18 cellular contexts compared by ENCODE assay signal in the genomic region with DNA sequence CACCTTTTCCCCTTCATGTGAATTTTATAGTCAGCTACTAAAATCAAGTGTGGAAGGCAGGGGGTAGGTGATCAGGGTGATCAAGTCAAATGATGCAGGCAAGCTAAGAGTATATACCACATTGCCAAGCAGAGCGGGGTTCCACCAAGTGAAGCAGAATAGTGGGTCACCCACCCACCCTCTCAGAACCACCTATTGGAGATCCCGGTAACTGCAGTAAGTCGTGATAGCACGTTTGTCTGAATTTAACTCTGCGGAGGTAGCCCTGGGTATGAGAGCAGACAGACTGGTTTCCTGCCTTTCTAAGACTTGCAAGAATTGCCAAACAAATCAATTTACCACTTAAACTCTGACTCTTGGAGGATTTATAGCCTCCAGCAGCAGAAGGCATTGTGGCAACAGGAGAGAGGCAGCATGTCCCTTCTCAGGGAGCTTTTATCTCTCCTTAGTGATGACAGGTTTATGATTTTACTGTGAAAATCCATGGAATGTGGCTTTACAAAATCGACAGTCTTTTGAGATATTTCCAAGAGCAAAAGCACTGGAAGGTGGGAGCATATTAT.
DNase-seq lines count a peak whose midpoint lies in the region; ATAC-seq, FAIRE-seq and TF ChIP-seq lines count a peak whose summit lies in the region.
"Had no signal": no experiment of that assay in that cellular context is flagged by ENCODE, and none has a peak within 500 bp of the region (broad histone marks: within the 10 kb centered on the region; RNA-seq: fewer than 3 reads in every experiment).

No MANE protein-coding gene starts in this region.

- H3K9ac ChIP-seq in H1 (replicated peaks in 1 of 4; ENCODE audit: extremely low read depth in 1 of 4, low read depth in 3 of 4, low read length in 3 of 4) (no peak overlapping the region), Karpas-422 (ENCODE audit: low read length) (no peak overlapping the region)

- TF ChIP-seq CTCF in HEK293 (tag by site-specific recombination; IDR thresholded peaks at IDR 0.05) (no peak), H1 (IDR thresholded peaks at IDR 0.05; ENCODE audit: control extremely low read depth in 1 of 3, insufficient read depth in 1 of 3, low read depth in 1 of 3, low read length in 3 of 3) (peak in 2 of 3 experiments; percentile 26 to 39; a peak in 2 of 4 replicates), mesothelial cell of epicardium (IDR thresholded peaks at IDR 0.05; ENCODE audit: unreplicated experiment) (no peak)

- H3K27me3 Mint-ChIP-seq in mesothelial cell of epicardium (ENCODE audit: low read depth), result peaks cover 17% of the 10 kb centered on the region

- H3K27ac Mint-ChIP-seq in mesothelial cell of epicardium, result peak overlapping the region; percentile 41

- no peak overlapping the region for H2BK15ac ChIP-seq in H1 (ENCODE audit: low read length)

- no peak overlapping the region for H2BK20ac ChIP-seq in H1 (ENCODE audit: low read length)

- no peak overlapping the region for H3K23ac ChIP-seq in H1 (ENCODE audit: insufficient read length)

- H3K4me1 ChIP-seq in HEK293 (ENCODE audit: control insufficient read depth, insufficient read depth, low read length), result peaks cover 12% of the 10 kb centered on the region
- H3K4me1 ChIP-seq in H1 (replicated peaks in 1 of 4; ENCODE audit: control insufficient read depth in 3 of 4, insufficient read depth in 4 of 4, low read length in 3 of 4), result peaks cover 0 to 5% (median 0%) of the 10 kb centered on the region in 4 experiments; a peak in 1 of 7 replicates
- H3K4me1 ChIP-seq in Karpas-422 (ENCODE audit: low read length), result no peaks in the 10 kb centered on the region

- H3K14ac ChIP-seq in H1 (ENCODE audit: insufficient read length), result no peak overlapping the region

- H4K20me1 ChIP-seq in H1 (replicated peaks in 1 of 2; ENCODE audit: control insufficient read depth in 1 of 2, insufficient read depth in 2 of 2, low read length in 2 of 2) (no peaks in the 10 kb centered on the region), Karpas-422 (ENCODE audit: insufficient read depth, low read depth, low read length) (no peaks in the 10 kb centered on the region)

- no peaks in the 10 kb centered on the region for H3K23me2 ChIP-seq in H1 (ENCODE audit: low read depth, low read length)

- no peak overlapping the region for H3K27ac ChIP-seq in HEK293 (ENCODE audit: extremely low read depth, low read depth, low read length)
- H3K27ac ChIP-seq in H1 (ENCODE audit: low read depth, low read length), result no peak overlapping the region
- no peak overlapping the region for H3K27ac ChIP-seq in Karpas-422 (ENCODE audit: low read length)
- H3K27ac ChIP-seq: C4-2B had no signal

- H2BK12ac ChIP-seq in H1 (ENCODE audit: low read depth, low read length), result no peak overlapping the region

- peaks cover 43% of the 10 kb centered on the region for H3K4me1 Mint-ChIP-seq in mesothelial cell of epicardium

- no peaks in the 10 kb centered on the region for H3K9me3 ChIP-seq in HEK293 (ENCODE audit: control insufficient read depth, insufficient read depth, low read depth, low read length)
- H3K9me3 ChIP-seq in H1 (ENCODE audit: insufficient read depth in 2 of 2, low read depth in 1 of 2, low read length in 1 of 2), result no peaks in the 10 kb centered on the region
- no peaks in the 10 kb centered on the region for H3K9me3 ChIP-seq in Karpas-422 (ENCODE audit: low read length)

- CTCF ChIA-PET in HEK293 (lab: Yijun Ruan, JAX), result interaction anchor here (0.6 to 2.8 kb wide), 4 partner anchors 14 to 584 kb away, joined by 3 to 10 read pairs (median 6); no protein-coding TSS in a partner anchor
- CTCF ChIA-PET in H1 (lab: Charles Lee; ENCODE audit: partially characterized antibody), result interaction anchor here (0.7 to 6.4 kb wide), 13 partner anchors 10 to 544 kb away, joined by 3 to 71 read pairs (median 4); no protein-coding TSS in a partner anchor

- H4K5ac ChIP-seq in H1 (ENCODE audit: insufficient read length, low read depth, low read length), result no peak overlapping the region

- no peak for ATAC-seq in GM18909 (IDR thresholded peaks at IDR 0.05; ENCODE audit: poor library complexity, unreplicated experiment)
- ATAC-seq: HCT116 had no signal

- no peak for TF ChIP-seq EP300 in H1 (IDR thresholded peaks at IDR 0.05; ENCODE audit: borderline replicate concordance in 1 of 2, low read depth in 2 of 2, low read length in 2 of 2)

- POLR2A ChIA-PET in HEK293 (lab: Yijun Ruan, JAX), result no interaction called here
- POLR2A ChIA-PET in H1 (lab: Charles Lee; ENCODE audit: partially characterized antibody), result interaction anchor here (1.2 kb wide), 1 partner anchor 11 kb away, joined by 3 read pairs; no protein-coding TSS in a partner anchor

- H3K4me2 ChIP-seq in H1 (ENCODE audit: insufficient read depth in 1 of 2, low read depth in 2 of 2, low read length in 2 of 2), result no peak overlapping the region
- H3K4me2 ChIP-seq in Karpas-422 (ENCODE audit: low read depth, low read length, poor library complexity, severe bottlenecking), result no peak overlapping the region

- no peaks in the 10 kb centered on the region for H3K79me1 ChIP-seq in H1 (ENCODE audit: low read depth, low read length)

- H3K79me2 ChIP-seq in H1 (ENCODE audit: control insufficient read depth in 1 of 2, insufficient read depth in 2 of 2, low read length in 2 of 2) (no peaks in the 10 kb centered on the region), Karpas-422 (ENCODE audit: low read length) (no peaks in the 10 kb centered on the region)

- no peaks in the 10 kb centered on the region for H3K9me2 ChIP-seq in Karpas-422 (replicated peaks; ENCODE audit: insufficient read depth, low read length)

- H3K36me3 ChIP-seq in HEK293 (ENCODE audit: control insufficient read depth in 2 of 2, insufficient read depth in 1 of 2, low read length in 2 of 2) (peaks cover 0 to 2% of the 10 kb centered on the region in 2 experiments; a peak in 1 of 3 replicates), H1 (ENCODE audit: control insufficient read depth in 2 of 4, insufficient read depth in 4 of 4, low read length in 3 of 4) (no peaks in the 10 kb centered on the region), Karpas-422 (ENCODE audit: insufficient read depth, low read length) (no peaks in the 10 kb centered on the region)

- no peak overlapping the region for H3K56ac ChIP-seq in H1 (replicated peaks; ENCODE audit: insufficient read length, low read depth, low read length)

- peak; percentile 58 for FAIRE-seq in H1 (lab: Jason Lieb, UNC)
- FAIRE-seq: A204.1, GM19239 had no signal

- H3K4me3 ChIP-seq in HEK293 (ENCODE audit: low read depth, low read length) (no peak overlapping the region), H1 (ENCODE audit: extremely low read depth in 1 of 4, insufficient read depth in 2 of 4, low read depth in 3 of 4, low read length in 4 of 4) (no peak overlapping the region), Karpas-422 (ENCODE audit: low read length) (no peak overlapping the region)

- WGBS in H1 (ENCODE audit: extremely low coverage in 1 of 2, insufficient coverage in 1 of 2, insufficient read length in 1 of 2, insufficient replicate concordance in 2 of 2, low coverage in 1 of 2, low lambda C conversion rate in 2 of 2, missing lambda C conversion rate in 1 of 2), 2 experiments, result 81% methylated on average over 6 of the region's 6 CpGs; no CpG with 5 or more reads in 1 of the 2 experiments

- H3K36me3 Mint-ChIP-seq in mesothelial cell of epicardium, result no peaks in the 10 kb centered on the region

- no peak overlapping the region for H4K91ac ChIP-seq in H1 (replicated peaks; ENCODE audit: insufficient read length, low read length)

- DNase-seq in EL (peak; percentile 6), H1 (ENCODE audit: low read depth in 1 of 2, low spot score in 2 of 2) (no peak), mesothelial cell of epicardium (ENCODE audit: low spot score in 2 of 2, unreplicated experiment in 2 of 2) (no peak), Karpas-422 (no peak), NCI-H1105 (lab: John Stamatoyannopoulos, UW) (no peak), T-helper 2 cell (no peak)
- DNase-seq: DND-41, NCI-H1105 treated with DMSO at 0.1 percent for 48 hours, NCI-H187, NCI-H446, NCI-H69, SHP77 had no signal

- no peak overlapping the region for H3K4ac ChIP-seq in H1 (replicated peaks; ENCODE audit: insufficient read length, low read depth, low read length)

- H2AFZ ChIP-seq in H1 (ENCODE audit: low read length) (no peak overlapping the region), Karpas-422 (ENCODE audit: low read length) (no peak overlapping the region)

- no peak overlapping the region for H2BK120ac ChIP-seq in H1 (replicated peaks; ENCODE audit: low read depth, low read length)

- H3K9me3 Mint-ChIP-seq in mesothelial cell of epicardium, result peaks cover 9% of the 10 kb centered on the region

- no peak overlapping the region for H3K18ac ChIP-seq in H1 (ENCODE audit: extremely low read depth, low read length)

- H4K8ac ChIP-seq in H1 (ENCODE audit: extremely low read depth, insufficient read depth, low read length), result no peak overlapping the region

- no peak for TF ChIP-seq POLR2A in H1 (IDR thresholded peaks at IDR 0.05; ENCODE audit: control extremely low read depth in 1 of 2, low read depth in 2 of 2, low read length in 2 of 2)

- no peaks in the 10 kb centered on the region for H3K27me3 ChIP-seq in H1 (replicated peaks in 1 of 4; ENCODE audit: control insufficient read depth in 3 of 4, extremely low read depth in 1 of 4, insufficient read depth in 3 of 4, low read length in 3 of 4)
- no peaks in the 10 kb centered on the region for H3K27me3 ChIP-seq in Karpas-422 (ENCODE audit: low read length)

- H2AK5ac ChIP-seq in H1 (ENCODE audit: low read depth, low read length), result no peak overlapping the region

- H3K4me3 Mint-ChIP-seq in mesothelial cell of epicardium, result no peak overlapping the region

- H2BK5ac ChIP-seq in H1 (ENCODE audit: low read depth, low read length), result no peak overlapping the region

- TF ChIP-seq RAD21 in H1 (IDR thresholded peaks at IDR 0.05 in 1 of 2, conservative IDR thresholded peaks at IDR 0.05 in 1 of 2; ENCODE audit: low read depth in 2 of 2, low read length in 2 of 2), result peak in 1 of 2 experiments; percentile 31; a peak in 1 of 4 replicates

TF ChIP-seq in HEK293, 187 proteins besides CTCF, POLR2A, EP300 and RAD21 (continues in another document):
- peak; percentile 86; the same call in 1 of the 2 replicates for TF ChIP-seq HOXD13 (CRISPR knock-in tag; IDR thresholded peaks at IDR 0.05; ENCODE audit: borderline replicate concordance)

TF ChIP-seq in H1, 55 proteins besides CTCF, POLR2A, EP300 and RAD21 (continues in another document):
- no peak for TF ChIP-seq SIRT6 (IDR thresholded peaks at IDR 0.05; ENCODE audit: low read length)
- TF ChIP-seq BACH1 (IDR thresholded peaks at IDR 0.05; ENCODE audit: low read length), result no peak
- TF ChIP-seq CTBP2 (IDR thresholded peaks at IDR 0.05; ENCODE audit: borderline replicate concordance, insufficient read depth, insufficient read length, low read length), result no peak
- no peak for TF ChIP-seq SP1 (IDR thresholded peaks at IDR 0.05; ENCODE audit: low read depth, low read length)
- TF ChIP-seq RBBP5 (IDR thresholded peaks at IDR 0.05; ENCODE audit: borderline replicate concordance, low read depth, low read length), result no peak
- TF ChIP-seq EZH2 (IDR thresholded peaks at IDR 0.05; ENCODE audit: low read depth, low read length, severe bottlenecking), result no peak
- TF ChIP-seq RNF2 (IDR thresholded peaks at IDR 0.05; ENCODE audit: borderline replicate concordance, low read depth, low read length, missing control alignments, poor library complexity, severe bottlenecking), result no peak
- no peak for TF ChIP-seq SRF (IDR thresholded peaks at IDR 0.05; ENCODE audit: low read depth, low read length)

Comparison
In these comparisons a context has a peak if more than half of its experiments do, and no peak if none do; other contexts are left out.
1. CTCF ChIP-seq: peak in H1 (2 of 3); none in HEK293 (single experiment) and mesothelial cell of epicardium (single experiment).